In the genomic region with DNA sequence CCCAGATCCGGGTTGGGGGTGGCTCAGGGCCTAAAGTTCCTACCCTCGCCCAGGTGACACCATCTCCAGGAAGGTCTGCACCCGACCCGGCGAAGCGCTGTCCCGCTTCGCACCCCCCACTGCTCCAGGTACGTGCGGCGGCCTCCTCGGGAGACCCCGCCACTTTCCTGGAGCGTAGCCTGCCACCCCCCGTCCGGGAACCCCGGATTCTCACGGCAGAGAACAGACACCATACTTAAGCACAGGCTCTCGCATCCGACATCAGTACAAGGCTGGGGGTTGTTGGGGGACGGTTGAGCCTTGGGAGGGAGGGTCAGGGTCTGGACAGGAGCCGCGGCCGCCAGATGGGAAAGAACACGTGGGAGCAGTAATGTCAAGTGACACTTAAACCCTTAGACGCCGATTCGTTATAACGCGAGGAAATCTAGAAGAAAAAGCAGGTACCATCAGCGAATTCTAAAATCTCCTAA, we compare ENCODE assay signal across 1 cellular context.
TF ChIP-seq lines count a peak whose summit lies in the region.

No MANE protein-coding gene starts in this region.

TF ChIP-seq in WTC11, 78 proteins besides CTCF, POLR2A, EP300 and RAD21 (continued from another document):
- TF ChIP-seq, protein P1, sequence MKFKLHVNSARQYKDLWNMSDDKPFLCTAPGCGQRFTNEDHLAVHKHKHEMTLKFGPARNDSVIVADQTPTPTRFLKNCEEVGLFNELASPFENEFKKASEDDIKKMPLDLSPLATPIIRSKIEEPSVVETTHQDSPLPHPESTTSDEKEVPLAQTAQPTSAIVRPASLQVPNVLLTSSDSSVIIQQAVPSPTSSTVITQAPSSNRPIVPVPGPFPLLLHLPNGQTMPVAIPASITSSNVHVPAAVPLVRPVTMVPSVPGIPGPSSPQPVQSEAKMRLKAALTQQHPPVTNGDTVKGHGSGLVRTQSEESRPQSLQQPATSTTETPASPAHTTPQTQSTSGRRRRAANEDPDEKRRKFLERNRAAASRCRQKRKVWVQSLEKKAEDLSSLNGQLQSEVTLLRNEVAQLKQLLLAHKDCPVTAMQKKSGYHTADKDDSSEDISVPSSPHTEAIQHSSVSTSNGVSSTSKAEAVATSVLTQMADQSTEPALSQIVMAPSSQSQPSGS (CRISPR knock-in tag; IDR thresholded peaks at IDR 0.05; ENCODE audit: borderline replicate concordance, low read depth), result 0 out of 2 replicates have a peak, but pooled peaks have one; percentile 16
- TF ChIP-seq ZNF219 (CRISPR knock-in tag; IDR thresholded peaks at IDR 0.05; ENCODE audit: borderline replicate concordance), result no peak
- peak; percentile 41 for TF ChIP-seq ETV6 (CRISPR knock-in tag; IDR thresholded peaks at IDR 0.05)
- TF ChIP-seq, protein P2, sequence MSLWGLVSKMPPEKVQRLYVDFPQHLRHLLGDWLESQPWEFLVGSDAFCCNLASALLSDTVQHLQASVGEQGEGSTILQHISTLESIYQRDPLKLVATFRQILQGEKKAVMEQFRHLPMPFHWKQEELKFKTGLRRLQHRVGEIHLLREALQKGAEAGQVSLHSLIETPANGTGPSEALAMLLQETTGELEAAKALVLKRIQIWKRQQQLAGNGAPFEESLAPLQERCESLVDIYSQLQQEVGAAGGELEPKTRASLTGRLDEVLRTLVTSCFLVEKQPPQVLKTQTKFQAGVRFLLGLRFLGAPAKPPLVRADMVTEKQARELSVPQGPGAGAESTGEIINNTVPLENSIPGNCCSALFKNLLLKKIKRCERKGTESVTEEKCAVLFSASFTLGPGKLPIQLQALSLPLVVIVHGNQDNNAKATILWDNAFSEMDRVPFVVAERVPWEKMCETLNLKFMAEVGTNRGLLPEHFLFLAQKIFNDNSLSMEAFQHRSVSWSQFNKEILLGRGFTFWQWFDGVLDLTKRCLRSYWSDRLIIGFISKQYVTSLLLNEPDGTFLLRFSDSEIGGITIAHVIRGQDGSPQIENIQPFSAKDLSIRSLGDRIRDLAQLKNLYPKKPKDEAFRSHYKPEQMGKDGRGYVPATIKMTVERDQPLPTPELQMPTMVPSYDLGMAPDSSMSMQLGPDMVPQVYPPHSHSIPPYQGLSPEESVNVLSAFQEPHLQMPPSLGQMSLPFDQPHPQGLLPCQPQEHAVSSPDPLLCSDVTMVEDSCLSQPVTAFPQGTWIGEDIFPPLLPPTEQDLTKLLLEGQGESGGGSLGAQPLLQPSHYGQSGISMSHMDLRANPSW (CRISPR knock-in tag; conservative IDR thresholded peaks at IDR 0.05; ENCODE audit: low read depth), result no peak
- TF ChIP-seq TEAD1 (CRISPR knock-in tag; IDR thresholded peaks at IDR 0.05), result peak; percentile 32; the same call in 1 of the 2 replicates
- TF ChIP-seq, protein P3, sequence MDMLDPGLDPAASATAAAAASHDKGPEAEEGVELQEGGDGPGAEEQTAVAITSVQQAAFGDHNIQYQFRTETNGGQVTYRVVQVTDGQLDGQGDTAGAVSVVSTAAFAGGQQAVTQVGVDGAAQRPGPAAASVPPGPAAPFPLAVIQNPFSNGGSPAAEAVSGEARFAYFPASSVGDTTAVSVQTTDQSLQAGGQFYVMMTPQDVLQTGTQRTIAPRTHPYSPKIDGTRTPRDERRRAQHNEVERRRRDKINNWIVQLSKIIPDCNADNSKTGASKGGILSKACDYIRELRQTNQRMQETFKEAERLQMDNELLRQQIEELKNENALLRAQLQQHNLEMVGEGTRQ (CRISPR knock-in tag; IDR thresholded peaks at IDR 0.05), result peak; percentile 89
- no peak for TF ChIP-seq CREB1 (CRISPR knock-in tag; IDR thresholded peaks at IDR 0.05)
- TF ChIP-seq, protein P4, sequence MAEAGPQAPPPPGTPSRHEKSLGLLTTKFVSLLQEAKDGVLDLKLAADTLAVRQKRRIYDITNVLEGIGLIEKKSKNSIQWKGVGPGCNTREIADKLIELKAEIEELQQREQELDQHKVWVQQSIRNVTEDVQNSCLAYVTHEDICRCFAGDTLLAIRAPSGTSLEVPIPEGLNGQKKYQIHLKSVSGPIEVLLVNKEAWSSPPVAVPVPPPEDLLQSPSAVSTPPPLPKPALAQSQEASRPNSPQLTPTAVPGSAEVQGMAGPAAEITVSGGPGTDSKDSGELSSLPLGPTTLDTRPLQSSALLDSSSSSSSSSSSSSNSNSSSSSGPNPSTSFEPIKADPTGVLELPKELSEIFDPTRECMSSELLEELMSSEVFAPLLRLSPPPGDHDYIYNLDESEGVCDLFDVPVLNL (CRISPR knock-in tag; IDR thresholded peaks at IDR 0.05; ENCODE audit: borderline replicate concordance, low read depth), result no peak
- no peak for TF ChIP-seq NR3C1 (CRISPR knock-in tag; conservative IDR thresholded peaks at IDR 0.05; ENCODE audit: low read depth)
- no peak for TF ChIP-seq FOXJ3 (CRISPR knock-in tag; IDR thresholded peaks at IDR 0.05; ENCODE audit: borderline replicate concordance)
- TF ChIP-seq ZNF317 (CRISPR knock-in tag; IDR thresholded peaks at IDR 0.05; ENCODE audit: borderline replicate concordance, low read depth), result no peak
- no peak for TF ChIP-seq ZNF396 (CRISPR knock-in tag; IDR thresholded peaks at IDR 0.05; ENCODE audit: borderline replicate concordance)
- TF ChIP-seq, protein P5, sequence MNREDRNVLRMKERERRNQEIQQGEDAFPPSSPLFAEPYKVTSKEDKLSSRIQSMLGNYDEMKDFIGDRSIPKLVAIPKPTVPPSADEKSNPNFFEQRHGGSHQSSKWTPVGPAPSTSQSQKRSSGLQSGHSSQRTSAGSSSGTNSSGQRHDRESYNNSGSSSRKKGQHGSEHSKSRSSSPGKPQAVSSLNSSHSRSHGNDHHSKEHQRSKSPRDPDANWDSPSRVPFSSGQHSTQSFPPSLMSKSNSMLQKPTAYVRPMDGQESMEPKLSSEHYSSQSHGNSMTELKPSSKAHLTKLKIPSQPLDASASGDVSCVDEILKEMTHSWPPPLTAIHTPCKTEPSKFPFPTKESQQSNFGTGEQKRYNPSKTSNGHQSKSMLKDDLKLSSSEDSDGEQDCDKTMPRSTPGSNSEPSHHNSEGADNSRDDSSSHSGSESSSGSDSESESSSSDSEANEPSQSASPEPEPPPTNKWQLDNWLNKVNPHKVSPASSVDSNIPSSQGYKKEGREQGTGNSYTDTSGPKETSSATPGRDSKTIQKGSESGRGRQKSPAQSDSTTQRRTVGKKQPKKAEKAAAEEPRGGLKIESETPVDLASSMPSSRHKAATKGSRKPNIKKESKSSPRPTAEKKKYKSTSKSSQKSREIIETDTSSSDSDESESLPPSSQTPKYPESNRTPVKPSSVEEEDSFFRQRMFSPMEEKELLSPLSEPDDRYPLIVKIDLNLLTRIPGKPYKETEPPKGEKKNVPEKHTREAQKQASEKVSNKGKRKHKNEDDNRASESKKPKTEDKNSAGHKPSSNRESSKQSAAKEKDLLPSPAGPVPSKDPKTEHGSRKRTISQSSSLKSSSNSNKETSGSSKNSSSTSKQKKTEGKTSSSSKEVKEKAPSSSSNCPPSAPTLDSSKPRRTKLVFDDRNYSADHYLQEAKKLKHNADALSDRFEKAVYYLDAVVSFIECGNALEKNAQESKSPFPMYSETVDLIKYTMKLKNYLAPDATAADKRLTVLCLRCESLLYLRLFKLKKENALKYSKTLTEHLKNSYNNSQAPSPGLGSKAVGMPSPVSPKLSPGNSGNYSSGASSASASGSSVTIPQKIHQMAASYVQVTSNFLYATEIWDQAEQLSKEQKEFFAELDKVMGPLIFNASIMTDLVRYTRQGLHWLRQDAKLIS (CRISPR knock-in tag; IDR thresholded peaks at IDR 0.05; ENCODE audit: borderline replicate concordance), result no peak
- no peak for TF ChIP-seq ELF4 (CRISPR knock-in tag; IDR thresholded peaks at IDR 0.05; ENCODE audit: low read depth)
- no peak for TF ChIP-seq EMX1 (CRISPR knock-in tag; IDR thresholded peaks at IDR 0.05)
- TF ChIP-seq, protein P6, sequence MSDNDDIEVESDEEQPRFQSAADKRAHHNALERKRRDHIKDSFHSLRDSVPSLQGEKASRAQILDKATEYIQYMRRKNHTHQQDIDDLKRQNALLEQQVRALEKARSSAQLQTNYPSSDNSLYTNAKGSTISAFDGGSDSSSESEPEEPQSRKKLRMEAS (CRISPR knock-in tag; IDR thresholded peaks at IDR 0.05), result peak; percentile 85
- no peak for TF ChIP-seq NFATC4 (CRISPR knock-in tag; IDR thresholded peaks at IDR 0.05)
